Comparison of ENCODE assay signal across 14 cellular contexts in the genomic region with DNA sequence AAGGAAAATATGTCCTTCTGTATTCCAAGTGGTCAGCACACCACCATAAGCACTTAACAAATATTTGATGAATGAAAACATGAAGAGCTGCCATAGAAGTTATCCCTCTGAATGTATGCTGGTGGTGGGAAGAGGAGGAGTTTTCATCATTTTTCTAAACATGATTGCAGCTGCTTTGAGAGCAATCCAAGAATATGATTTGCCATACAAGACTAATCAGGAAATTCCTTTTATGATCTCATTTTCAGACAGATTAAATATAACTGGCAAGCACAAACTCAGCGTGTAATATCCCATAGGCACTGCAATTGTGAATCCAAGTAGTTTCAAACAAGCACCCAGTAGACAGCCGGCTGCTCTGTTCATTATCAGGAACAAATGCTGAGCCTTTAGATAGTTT.
A peak's percentile ranks its signal among the peaks of the same experiment; 100 is the strongest.
DNase-seq lines count a peak whose midpoint lies in the region; ATAC-seq and TF ChIP-seq lines count a peak whose summit lies in the region.
"Had no signal": no experiment of that assay in that cellular context is flagged by ENCODE, and none has a peak within 500 bp of the region (broad histone marks: within the 10 kb centered on the region; RNA-seq: fewer than 3 reads in every experiment).

No MANE protein-coding gene starts in this region.

- DNase-seq in ELR (ENCODE audit: low read depth) (peak; percentile 5), SHP77 (lab: John Stamatoyannopoulos, UW) (peak; percentile 2 to 25), fibroblast of mammary gland (ENCODE audit: low read depth) (peak; percentile 36), retinal pigment epithelial cell (ENCODE audit: low read depth) (peak; percentile 70)
- DNase-seq: activated naive CD4-positive, alpha-beta T cell; CD4-positive, alpha-beta T cell; NCI-H2171 treated with DMSO at 0.1 percent for 48 hours; PC-3; stimulated activated CD4-positive, alpha-beta T cell treated with anti-CD3 and anti-CD28 coated beads, Interleukin-4, amount 100 ng/mL, for 24 hours; thyroid gland had no signal

- H3K4me3 ChIP-seq in fibroblast of mammary gland (ENCODE audit: control insufficient read depth, low read depth, low read length) (no peak overlapping the region), retinal pigment epithelial cell (ENCODE audit: low read length) (no peak overlapping the region)
- H3K4me3 ChIP-seq: thyroid gland had no signal

- no peak for TF ChIP-seq CTCF in fibroblast of mammary gland (conservative IDR thresholded peaks at IDR 0.05; ENCODE audit: control insufficient read depth, insufficient read depth, low read depth, low read length)
- TF ChIP-seq CTCF in retinal pigment epithelial cell (conservative IDR thresholded peaks at IDR 0.05; ENCODE audit: low read depth, low read length) = no peak

- ATAC-seq in HG03097 (IDR thresholded peaks at IDR 0.05; ENCODE audit: low FRiP score, unreplicated experiment) (no peak), HG02678 (IDR thresholded peaks at IDR 0.05; ENCODE audit: unreplicated experiment) (no peak), GM21576 (IDR thresholded peaks at IDR 0.05; ENCODE audit: unreplicated experiment) (no peak)
- ATAC-seq: HepG2, PC-3 had no signal

Comparison
In these comparisons a context has a peak if more than half of its experiments do, and no peak if none do; other contexts are left out.
1. DNase-seq: peak in every context shown above with its lines; median percentile 70 in retinal pigment epithelial cell; 36 in fibroblast of mammary gland; 14 in SHP77; 5 in ELR.